ENCODE assay signal across 1 cellular context in genomic region chr4:158826057-158826456, GRCh38.
TF ChIP-seq lines count a peak whose summit lies in the region.

No MANE protein-coding gene starts in this region.

TF ChIP-seq in GM12878, 131 proteins besides CTCF, POLR2A, EP300 and RAD21 (continued from another document):
- TF ChIP-seq RELB (IDR thresholded peaks at IDR 0.05; ENCODE audit: low read depth): no peak
- 0 out of 2 replicates have a peak, but pooled peaks have one; percentile 26 for TF ChIP-seq MEF2A (IDR thresholded peaks at IDR 0.05; ENCODE audit: insufficient read depth, low read depth, low read length)
TF ChIP-seq in GM12878: peak in this region for 3.
